In genomic region chr11:124865181-124865901, GRCh38 we compare ENCODE assay signal across 1 cellular context.
A peak's percentile ranks its signal among the peaks of the same experiment; 100 is the strongest.
TF ChIP-seq lines count a peak whose summit lies in the region.

Gene ROBO3, plus strand, starts transcription at chr11:124865432. Its CDS starts 146 bp downstream, at chr11:124865578.

TF ChIP-seq in H1, 55 proteins besides CTCF, POLR2A, EP300 and RAD21:
- 0 out of 2 replicates have a peak, but pooled peaks have one; percentile 48 for TF ChIP-seq RBBP5 (IDR thresholded peaks at IDR 0.05; ENCODE audit: borderline replicate concordance, low read depth, low read length)
- TF ChIP-seq RNF2 (IDR thresholded peaks at IDR 0.05; ENCODE audit: borderline replicate concordance, low read depth, low read length, missing control alignments, poor library complexity, severe bottlenecking): peak; percentile 94
- TF ChIP-seq ASH2L (IDR thresholded peaks at IDR 0.05; ENCODE audit: low read length): peak; percentile 12
- no peak for TF ChIP-seq ZNF274 (IDR thresholded peaks at IDR 0.05; ENCODE audit: borderline replicate concordance, extremely low read depth, low read length)
- 0 out of 2 replicates have a peak, but pooled peaks have one; percentile 9 for TF ChIP-seq TBP (IDR thresholded peaks at IDR 0.05; ENCODE audit: low read depth, low read length)
- peak; percentile 99 for TF ChIP-seq EZH2 (IDR thresholded peaks at IDR 0.05; ENCODE audit: low read depth, low read length, severe bottlenecking)
- no peak for TF ChIP-seq MAX (IDR thresholded peaks at IDR 0.05)
- no peak for TF ChIP-seq NANOG (IDR thresholded peaks at IDR 0.05; ENCODE audit: insufficient read depth, low read depth, low read length, poor library complexity, severe bottlenecking)
- peak; percentile 100 for TF ChIP-seq SUZ12 (IDR thresholded peaks at IDR 0.05; ENCODE audit: low read length)
